Comparison of ENCODE assay signal across 15 cellular contexts in the genomic region with DNA sequence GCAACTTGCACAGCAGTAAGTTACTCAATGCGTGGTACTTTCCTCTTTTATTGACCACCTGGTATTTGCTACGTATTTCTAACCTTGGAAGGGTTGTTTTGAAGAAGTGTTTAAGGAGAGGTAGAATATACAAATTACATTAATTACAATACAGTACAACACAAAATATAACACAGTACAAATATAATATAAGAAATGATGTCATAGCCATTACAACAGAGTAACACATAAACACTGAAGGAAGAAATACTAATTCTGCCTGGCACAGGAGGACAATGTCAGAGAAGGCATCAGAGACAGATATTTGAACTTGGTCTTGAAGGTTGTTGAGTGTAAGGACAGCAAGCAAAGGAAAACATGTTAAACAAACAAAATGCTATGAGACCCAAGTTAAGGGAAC. TPM values are rescaled to one million over a fixed set of nuclear protein-coding genes. Genes with fewer than 3 reads are reported as not detected.
DNase-seq lines count a peak whose midpoint lies in the region; ATAC-seq and TF ChIP-seq lines count a peak whose summit lies in the region.
"Had no signal": no experiment of that assay in that cellular context is flagged by ENCODE, and none has a peak within 500 bp of the region (broad histone marks: within the 10 kb centered on the region; RNA-seq: fewer than 3 reads in every experiment).

No MANE protein-coding gene starts in this region.

- no peak for TF ChIP-seq CTCF in progenitor cell of endocrine pancreas (IDR thresholded peaks at IDR 0.05; ENCODE audit: unreplicated experiment)

- DNase-seq in DMS53 (lab: John Stamatoyannopoulos, UW): peak; percentile 19
- no peak for DNase-seq in DMS53 treated with DMSO at 0.1 percent for 48 hours (lab: John Stamatoyannopoulos, UW; ENCODE audit: unreplicated experiment)
- no peak for DNase-seq in T-helper 17 cell
- no peak for DNase-seq in progenitor cell of endocrine pancreas (ENCODE audit: low spot score, unreplicated experiment)
- DNase-seq in activated effector memory CD4-positive, alpha-beta T cell treated with anti-CD3 and anti-CD28 coated beads, Interleukin-2, amount 50 U/mL, for 16 hours: no peak
- no peak for DNase-seq in mesenteric fat pad (ENCODE audit: low spot score)
- DNase-seq: CD8-positive, alpha-beta memory T cell; NCI-H1092; NCI-H146; NCI-H2081 treated with DMSO at 0.1 percent for 48 hours; NCI-H524 had no signal

- H3K9me3 Mint-ChIP-seq in progenitor cell of endocrine pancreas (ENCODE audit: low read depth): no peaks in the 10 kb centered on the region
- H3K9me3 Mint-ChIP-seq: CD8-positive, alpha-beta memory T cell had no signal

- no peaks in the 10 kb centered on the region for H3K9me3 ChIP-seq in T-helper 17 cell (ENCODE audit: control insufficient read depth, low read length, poor library complexity, severe bottlenecking)

- H3K27me3 Mint-ChIP-seq in T-helper 17 cell (peaks cover 10% of the 10 kb centered on the region), progenitor cell of endocrine pancreas (no peaks in the 10 kb centered on the region)

- H3K4me1 Mint-ChIP-seq in T-helper 17 cell (peaks cover 14% of the 10 kb centered on the region), progenitor cell of endocrine pancreas (ENCODE audit: low read depth) (peaks cover 21% of the 10 kb centered on the region)

- H3K27ac Mint-ChIP-seq in T-helper 17 cell (peak overlapping the region; percentile 70), progenitor cell of endocrine pancreas (peak overlapping the region; percentile 0)

- H3K36me3 Mint-ChIP-seq in T-helper 17 cell (ENCODE audit: low read depth): peaks cover 6% of the 10 kb centered on the region
- H3K36me3 Mint-ChIP-seq in progenitor cell of endocrine pancreas (ENCODE audit: insufficient read depth): peaks cover 6% of the 10 kb centered on the region
- H3K36me3 Mint-ChIP-seq: CD8-positive, alpha-beta memory T cell had no signal

- ATAC-seq in HG02610 (IDR thresholded peaks at IDR 0.05; ENCODE audit: unreplicated experiment) (peak; percentile 7), T-helper 17 cell (no peak), HG02970 (IDR thresholded peaks at IDR 0.05; ENCODE audit: low FRiP score, unreplicated experiment) (no peak)
- ATAC-seq: Panc1, Right ventricle myocardium inferior had no signal

- H3K4me3 Mint-ChIP-seq in T-helper 17 cell (no peak overlapping the region), progenitor cell of endocrine pancreas (ENCODE audit: low read depth) (no peak overlapping the region)
- H3K4me3 Mint-ChIP-seq: CD8-positive, alpha-beta memory T cell had no signal

RNA-seq across cellular contexts. Expression of a gene that starts 25.6 kb away (rescaled TPM):
- total RNA-seq in T-helper 17 cell (10 to 100 TPM; 13.1 to 16.7 TPM), progenitor cell of endocrine pancreas (127 and 141 TPM in 2 replicates), mesenteric fat pad (27.4 TPM)
